12 cellular contexts compared by ENCODE assay signal in genomic region chr7:48094861-48095293, GRCh38. TPM values are rescaled to one million over a fixed set of nuclear protein-coding genes. Genes with fewer than 3 reads are reported as not detected.
DNase-seq lines count a peak whose midpoint lies in the region; ATAC-seq, FAIRE-seq and TF ChIP-seq lines count a peak whose summit lies in the region.
"Had no signal": no experiment of that assay in that cellular context is flagged by ENCODE, and none has a peak within 500 bp of the region (broad histone marks: within the 10 kb centered on the region; RNA-seq: fewer than 3 reads in every experiment).

No MANE protein-coding gene starts in this region.

- no peaks in the 10 kb centered on the region for H3K9me3 ChIP-seq in keratinocyte (ENCODE audit: control insufficient read depth, low read depth, low read length)

- peaks cover 3% of the 10 kb centered on the region for H3K9me1 ChIP-seq in keratinocyte (ENCODE audit: control insufficient read depth, extremely low read depth, insufficient read depth, low read length)

- H3K27me3 ChIP-seq in ACC112 (ENCODE audit: insufficient read depth, low read length) (no peaks in the 10 kb centered on the region), keratinocyte (ENCODE audit: control insufficient read depth, extremely low read depth, insufficient read depth, low read length) (no peaks in the 10 kb centered on the region)

- H4K20me1 ChIP-seq in keratinocyte (ENCODE audit: control insufficient read depth, extremely low read depth, insufficient read depth, low read length) = peaks cover 20% of the 10 kb centered on the region

- peak; percentile 36 for FAIRE-seq in HTR-8/SVneo (lab: Jason Lieb, UNC)
- FAIRE-seq in keratinocyte (lab: Jason Lieb, UNC) = peak; percentile 70

- H3K9ac ChIP-seq in keratinocyte (ENCODE audit: control insufficient read depth, extremely low read depth, insufficient read depth, low read length) = peak overlapping the region; percentile 54

- H2AFZ ChIP-seq in ACC112 (ENCODE audit: low read length, unreplicated experiment) = no peak overlapping the region
- no peak overlapping the region for H2AFZ ChIP-seq in keratinocyte (ENCODE audit: control insufficient read depth, low read length)

- H3K4me1 ChIP-seq in ACC112 (ENCODE audit: control insufficient read depth, insufficient read depth, low read length, unreplicated experiment) (peaks cover 63% of the 10 kb centered on the region), keratinocyte (ENCODE audit: control insufficient read depth, extremely low read depth, insufficient read depth, low read length) (peaks cover 67% of the 10 kb centered on the region)

- H3K27ac ChIP-seq in ACC112 (ENCODE audit: low read depth, low read length) (peak overlapping the region; percentile 62), keratinocyte (ENCODE audit: control insufficient read depth, insufficient read depth, low read length) (peak overlapping the region; percentile 71)
- H3K27ac ChIP-seq: C4-2B had no signal

- dilution Hi-C loops in keratinocyte (cut with MboI; ENCODE audit: extremely low pct_ligation_motif_present, low sequenced_read_pairs) = no loop called here

- TF ChIP-seq CTCF in keratinocyte (optimal IDR thresholded peaks at IDR 0.05 in 1 of 3, IDR thresholded peaks at IDR 0.05 in 1 of 3, conservative IDR thresholded peaks at IDR 0.05 in 1 of 3; ENCODE audit: extremely low read depth in 1 of 3, insufficient read depth in 2 of 3, low read length in 3 of 3) (no peak), GM20000 (IDR thresholded peaks at IDR 0.05; ENCODE audit: extremely low read depth, missing control alignments) (no peak)

- ATAC-seq in HG02885 (IDR thresholded peaks at IDR 0.05; ENCODE audit: poor library complexity, unreplicated experiment) = no peak

- H3K36me3 ChIP-seq in ACC112 (ENCODE audit: insufficient read depth, low read length) (peaks cover 28% of the 10 kb centered on the region), keratinocyte (ENCODE audit: control insufficient read depth in 2 of 2, extremely low read depth in 1 of 2, insufficient read depth in 2 of 2, low read length in 2 of 2) (peaks cover 46 to 92% of the 10 kb centered on the region in 2 experiments)

- no peak overlapping the region for H3K4me3 ChIP-seq in ACC112 (ENCODE audit: low read depth, low read length)
- peak overlapping the region in 2 of 3 experiments; percentile 29 to 44 for H3K4me3 ChIP-seq in keratinocyte (ENCODE audit: control insufficient read depth in 2 of 3, extremely low read depth in 1 of 3, insufficient read depth in 2 of 3, low read depth in 1 of 3, low read length in 3 of 3)

- peak overlapping the region; percentile 80 for H3K4me2 ChIP-seq in keratinocyte (ENCODE audit: control insufficient read depth, extremely low read depth, insufficient read depth, low read depth, low read length)

- H3K79me2 ChIP-seq in ACC112 (ENCODE audit: control insufficient read depth, insufficient read depth, low read length, unreplicated experiment) = peaks cover 22% of the 10 kb centered on the region
- peaks cover 93% of the 10 kb centered on the region for H3K79me2 ChIP-seq in keratinocyte (ENCODE audit: control insufficient read depth, insufficient read depth, low read length)

- in situ Hi-C loops in T47D (cut with HindIII; ENCODE audit: low pct_unique_long_range_greater_than_20kb, low sequenced_read_pairs) = no loop called here

- DNase-seq in HTR-8/SVneo (ENCODE audit: insufficient read length, low spot score) = peak; percentile 42
- DNase-seq in T47D (ENCODE audit: low read depth in 1 of 2, low spot score in 1 of 2) = peak; percentile 35 to 52
- DNase-seq in keratinocyte (ENCODE audit: low read depth, low spot score) = no peak
- DNase-seq in midbrain (lab: John Stamatoyannopoulos, UW) = no peak
- no peak for DNase-seq in GM20000 (ENCODE audit: low spot score)
- DNase-seq in H4 (ENCODE audit: low spot score) = no peak
- DNase-seq: activated gamma-delta T cell, Karpas-422 had no signal

RNA-seq across cellular contexts. Expression of gene UPP1, which starts 5.8 kb away (rescaled TPM):
- polyA plus RNA-seq in keratinocyte = 165 to 226 TPM (median 202 TPM) in 3 replicates
- polyA plus RNA-seq in keratinocyte (2011; ENCODE audit: low read depth) = 303 TPM
- 124 and 240 TPM in 2 replicates for polyA plus RNA-seq in keratinocyte (2011; cell fraction: cytosol; rRNA removed)
- polyA plus RNA-seq in keratinocyte (2011; cell fraction: nucleus; rRNA removed) = 328 and 366 TPM in 2 replicates
- polyA plus RNA-seq in keratinocyte (2012; ENCODE audit: low replicate concordance) = 177 and 511 TPM in 2 replicates
- 120 to 141 TPM (median 124 TPM) in 3 replicates for polyA minus RNA-seq in keratinocyte
- 141 TPM for polyA minus RNA-seq in keratinocyte (2011; cell fraction: cytosol; rRNA and poly(A)+ RNA removed)
- 105 and 108 TPM in 2 replicates for polyA minus RNA-seq in keratinocyte (2011; cell fraction: nucleus; rRNA and poly(A)+ RNA removed)
- 42.9 and 64.7 TPM in 2 replicates for total RNA-seq in H4 (2014; rRNA removed; shearing (Covaris generic))

RNA-seq across cellular contexts. Expression of gene C7orf57, which starts 59.5 kb away (rescaled TPM):
- polyA plus RNA-seq in keratinocyte = 0.22 to 0.60 TPM (median 0.39 TPM) in 3 replicates
- 2.0 TPM for polyA plus RNA-seq in keratinocyte (2011; ENCODE audit: low read depth)
- 0.11 and 0.17 TPM in 2 replicates for polyA plus RNA-seq in keratinocyte (2011; cell fraction: cytosol; rRNA removed)
- polyA plus RNA-seq in keratinocyte (2011; cell fraction: nucleus; rRNA removed) = 0.64 and 0.74 TPM in 2 replicates
- polyA plus RNA-seq in keratinocyte (2012; ENCODE audit: low replicate concordance) = 0.36 and 1.6 TPM in 2 replicates
- polyA minus RNA-seq in keratinocyte = 0.13 to 0.43 TPM in 2 of 3 replicates, not detected in the other
- not detected for polyA minus RNA-seq in keratinocyte (2011; cell fraction: cytosol; rRNA and poly(A)+ RNA removed)
- not detected in 2 replicates for polyA minus RNA-seq in keratinocyte (2011; cell fraction: nucleus; rRNA and poly(A)+ RNA removed)
- total RNA-seq in H4 (2014; rRNA removed; shearing (Covaris generic)) = 0.06 and 0.08 TPM in 2 replicates
- total RNA-seq: mucosa of gallbladder had no signal

Comparison
In these comparisons a context has a peak if more than half of its experiments do, and no peak if none do; other contexts are left out.
1. DNase-seq: peak in HTR-8/SVneo (single experiment) and T47D (2 of 2); none in keratinocyte (single experiment), midbrain (single experiment), GM20000 (single experiment) and H4 (single experiment).